ENCODE assay signal across 10 cellular contexts in the genomic region with DNA sequence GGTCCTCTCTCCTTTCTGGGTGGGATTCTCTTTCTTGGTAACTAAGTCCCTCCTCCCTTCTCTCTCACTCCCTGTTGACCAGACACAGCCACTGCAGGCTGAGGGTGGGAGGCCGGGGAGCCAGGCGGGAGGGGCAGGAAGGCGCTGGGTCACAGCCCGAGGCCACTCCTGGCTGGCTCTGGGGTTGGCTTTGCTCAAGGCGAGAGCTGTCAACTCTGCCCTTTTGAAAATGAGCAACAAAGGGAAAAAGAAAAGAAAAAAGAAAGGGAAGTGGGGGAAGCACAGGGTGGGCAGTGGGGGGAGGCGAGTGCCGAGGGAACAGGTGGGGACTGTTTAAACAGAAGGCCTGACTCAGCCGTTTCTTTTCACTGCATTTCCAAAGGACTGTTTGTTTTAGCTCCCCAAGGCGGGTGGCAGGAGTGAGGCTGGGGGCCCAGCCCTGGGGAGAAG.
DNase-seq lines count a peak whose midpoint lies in the region; ATAC-seq and TF ChIP-seq lines count a peak whose summit lies in the region.
"Had no signal": no experiment of that assay in that cellular context is flagged by ENCODE, and none has a peak within 500 bp of the region (broad histone marks: within the 10 kb centered on the region; RNA-seq: fewer than 3 reads in every experiment).

No MANE protein-coding gene starts in this region.

- H3K9me3 ChIP-seq in DND-41 (ENCODE audit: insufficient read depth, low read length, severe bottlenecking): no peaks in the 10 kb centered on the region

- no peak overlapping the region for H3K27ac ChIP-seq in DND-41 (ENCODE audit: low read length)

- DNase-seq in DND-41: peak; percentile 23
- DNase-seq in NCI-H2227 treated with DMSO at 0.1 percent for 48 hours (lab: John Stamatoyannopoulos, UW): peak; percentile 32
- peak; percentile 75 for DNase-seq in glutamatergic neuron
- peak; percentile 69 for DNase-seq in nephron progenitor cell
- no peak for DNase-seq in GM19238 (ENCODE audit: insufficient read length, low spot score)
- DNase-seq in OCI-M1 (lab: John Stamatoyannopoulos, UW): no peak
- no peak for DNase-seq in superior temporal gyrus (ENCODE audit: extremely low spot score)
- DNase-seq: activated CD4-positive, alpha-beta memory T cell treated with anti-CD3 and anti-CD28 coated beads, Interleukin-2, amount 10 ng/mL, durations not matched to agents 7 days and 5 days had no signal

- peaks cover 12% of the 10 kb centered on the region for H3K4me1 Mint-ChIP-seq in glutamatergic neuron (ENCODE audit: low read depth, unreplicated experiment)
- peaks cover 32% of the 10 kb centered on the region for H3K4me1 Mint-ChIP-seq in nephron progenitor cell
- H3K4me1 Mint-ChIP-seq: activated CD4-positive, alpha-beta memory T cell treated with anti-CD3 and anti-CD28 coated beads, Interleukin-2, amount 10 ng/mL, durations not matched to agents 7 days and 5 days had no signal

- ATAC-seq in DND-41 (ENCODE audit: insufficient read depth, low read depth) (peak; percentile 44; the same call in 2 of the 3 replicates), HG03457 (IDR thresholded peaks at IDR 0.05; ENCODE audit: unreplicated experiment) (no peak)

- no peaks in the 10 kb centered on the region for H3K79me2 ChIP-seq in DND-41 (ENCODE audit: insufficient read depth, low read length)

- H3K4me3 Mint-ChIP-seq in glutamatergic neuron (ENCODE audit: unreplicated experiment) (no peak overlapping the region), nephron progenitor cell (peak overlapping the region; percentile 37)
- H3K4me3 Mint-ChIP-seq: activated CD4-positive, alpha-beta memory T cell treated with anti-CD3 and anti-CD28 coated beads, Interleukin-2, amount 10 ng/mL, durations not matched to agents 7 days and 5 days had no signal

- H2AFZ ChIP-seq in DND-41 (ENCODE audit: low read depth, low read length): no peak overlapping the region

- TF ChIP-seq CTCF in DND-41 (IDR thresholded peaks at IDR 0.05; ENCODE audit: borderline replicate concordance, extremely low read depth, low read length, poor library complexity, severe bottlenecking) (no peak), glutamatergic neuron (IDR thresholded peaks at IDR 0.05; ENCODE audit: partially characterized antibody, unreplicated experiment) (no peak), nephron progenitor cell (IDR thresholded peaks at IDR 0.05) (no peak)

- H3K27me3 Mint-ChIP-seq in glutamatergic neuron (ENCODE audit: unreplicated experiment) (peaks cover 3% of the 10 kb centered on the region), nephron progenitor cell (ENCODE audit: low read depth, poor library complexity) (peaks cover 3% of the 10 kb centered on the region)

- no peak overlapping the region for H3K4me2 ChIP-seq in DND-41 (ENCODE audit: insufficient read depth, low read length)

- no peak overlapping the region for H3K9ac ChIP-seq in DND-41 (ENCODE audit: low read depth, low read length)

- H3K27me3 ChIP-seq in DND-41 (ENCODE audit: insufficient read depth, low read length, poor library complexity): peaks cover 17% of the 10 kb centered on the region

- H4K20me1 ChIP-seq in DND-41 (ENCODE audit: insufficient read depth, low read length): no peaks in the 10 kb centered on the region

- no peaks in the 10 kb centered on the region for H3K4me1 ChIP-seq in DND-41 (ENCODE audit: insufficient read depth, low read length)

- H3K36me3 ChIP-seq in DND-41 (ENCODE audit: insufficient read depth, low read length): no peaks in the 10 kb centered on the region

- peak overlapping the region; percentile 63 for H3K27ac Mint-ChIP-seq in glutamatergic neuron (ENCODE audit: unreplicated experiment)
- peak overlapping the region; percentile 74 for H3K27ac Mint-ChIP-seq in nephron progenitor cell
- H3K27ac Mint-ChIP-seq: activated CD4-positive, alpha-beta memory T cell treated with anti-CD3 and anti-CD28 coated beads, Interleukin-2, amount 10 ng/mL, durations not matched to agents 7 days and 5 days had no signal

- H3K4me3 ChIP-seq in DND-41 (ENCODE audit: low read depth in 1 of 2, low read length in 2 of 2): no peak overlapping the region
- H3K4me3 ChIP-seq: lung had no signal

- peaks cover 4% of the 10 kb centered on the region for H3K36me3 Mint-ChIP-seq in glutamatergic neuron (ENCODE audit: unreplicated experiment)
- H3K36me3 Mint-ChIP-seq in nephron progenitor cell (ENCODE audit: low read depth): no peaks in the 10 kb centered on the region

- H3K9me3 Mint-ChIP-seq in glutamatergic neuron (ENCODE audit: unreplicated experiment) (no peaks in the 10 kb centered on the region), nephron progenitor cell (peaks cover 2% of the 10 kb centered on the region)
- H3K9me3 Mint-ChIP-seq: activated CD4-positive, alpha-beta memory T cell treated with anti-CD3 and anti-CD28 coated beads, Interleukin-2, amount 10 ng/mL, durations not matched to agents 7 days and 5 days had no signal

Comparison
In these comparisons a context has a peak if more than half of its experiments do, and no peak if none do; other contexts are left out.
1. DNase-seq: peak in DND-41 (single experiment), NCI-H2227 treated with DMSO at 0.1 percent for 48 hours (single experiment), glutamatergic neuron (single experiment) and nephron progenitor cell (single experiment); none in GM19238 (single experiment), OCI-M1 (single experiment) and superior temporal gyrus (single experiment).